In the genomic region with DNA sequence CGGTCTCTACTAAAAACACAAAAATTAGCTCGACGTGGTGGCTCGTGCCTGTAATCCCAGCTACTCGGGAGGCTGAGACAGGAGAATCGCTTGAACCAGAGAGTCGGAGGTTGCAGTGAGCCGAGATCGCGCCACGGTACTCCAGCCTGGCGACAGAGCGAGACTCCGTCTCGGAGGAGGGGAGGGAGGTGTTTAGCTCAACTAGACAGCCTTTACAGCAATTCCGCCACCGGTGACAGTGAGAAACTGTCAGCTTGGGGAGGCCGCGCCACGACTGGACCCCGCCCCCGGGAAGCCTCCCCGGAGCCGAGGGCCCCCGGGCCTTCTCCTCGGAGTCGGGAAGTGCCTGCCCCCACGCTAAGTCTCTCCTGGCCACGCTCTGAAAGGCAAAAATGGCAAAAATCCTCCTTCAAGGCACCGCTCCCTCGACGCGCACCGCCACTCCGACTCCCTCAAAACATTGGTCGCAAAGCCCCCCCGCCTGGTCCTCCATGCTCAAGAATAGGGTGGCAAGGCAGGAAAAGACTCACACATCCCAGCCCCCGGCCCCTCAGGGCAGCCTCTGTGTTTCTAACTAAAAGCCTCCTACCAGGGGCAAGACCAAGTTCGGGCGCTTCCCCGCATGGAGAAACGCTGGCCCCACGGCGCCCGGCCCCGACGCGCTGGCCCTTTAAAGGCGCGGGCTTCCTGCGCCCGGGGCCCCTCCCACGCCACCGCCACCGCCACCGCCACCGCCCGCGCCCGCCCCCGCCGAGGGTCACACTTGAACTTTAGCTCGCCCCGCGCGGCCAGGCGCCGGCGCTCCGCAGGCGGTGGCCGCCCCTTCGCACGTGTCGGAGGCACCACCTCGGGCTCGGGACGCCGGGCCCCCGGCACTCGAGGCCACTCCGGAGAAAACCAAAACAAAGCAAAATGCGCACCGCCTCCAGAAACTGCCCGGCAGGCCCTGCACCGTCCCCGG, we compare ENCODE assay signal across 8 cellular contexts. TPM values are rescaled to one million over a fixed set of nuclear protein-coding genes. Genes with fewer than 3 reads are reported as not detected.
DNase-seq lines count a peak whose midpoint lies in the region; ATAC-seq and TF ChIP-seq lines count a peak whose summit lies in the region.

No MANE protein-coding gene starts in this region.

- H3K4me1 ChIP-seq in iPS-18a (ENCODE audit: control insufficient read depth, low read depth, low read length) (peaks cover 40% of the 10 kb centered on the region), skeletal muscle tissue (ENCODE audit: control insufficient read depth in 3 of 3, insufficient read depth in 3 of 3, low read length in 3 of 3) (peaks cover 20 to 36% (median 30%) of the 10 kb centered on the region in 3 donors)

- ATAC-seq in GM18867 (IDR thresholded peaks at IDR 0.05; ENCODE audit: unreplicated experiment): peak; percentile 28
- peak; percentile 29 for ATAC-seq in HG03175 (IDR thresholded peaks at IDR 0.05; ENCODE audit: unreplicated experiment)
- no peak for ATAC-seq in GM21526 (IDR thresholded peaks at IDR 0.05; ENCODE audit: low FRiP score, unreplicated experiment)

- peaks cover 15% of the 10 kb centered on the region for H3K36me3 Mint-ChIP-seq in T-helper 2 cell treated with Interferon-gamma antibody and Interleukin-4, amounts not matched to agents 5 μg/mL and 100 μg/mL, for 36 hours (ENCODE audit: low read depth)

- no peak for TF ChIP-seq CTCF in astrocyte of the spinal cord (IDR thresholded peaks at IDR 0.05; ENCODE audit: low read depth, low read length)

- DNase-seq in T-helper 2 cell treated with Interferon-gamma antibody and Interleukin-4, amounts not matched to agents 5 μg/mL and 100 μg/mL, for 36 hours (ENCODE audit: low spot score): peak; percentile 78
- peak; percentile 42 for DNase-seq in astrocyte of the spinal cord (ENCODE audit: low read depth, low spot score)
- DNase-seq in HPDE6-E6E7 (ENCODE audit: extremely low spot score): no peak

- H3K4me3 Mint-ChIP-seq in T-helper 2 cell treated with Interferon-gamma antibody and Interleukin-4, amounts not matched to agents 5 μg/mL and 100 μg/mL, for 36 hours: peak overlapping the region; percentile 91

- peak overlapping the region; percentile 94 for H3K27ac Mint-ChIP-seq in T-helper 2 cell treated with Interferon-gamma antibody and Interleukin-4, amounts not matched to agents 5 μg/mL and 100 μg/mL, for 36 hours

- no peaks in the 10 kb centered on the region for H3K9me3 Mint-ChIP-seq in T-helper 2 cell treated with Interferon-gamma antibody and Interleukin-4, amounts not matched to agents 5 μg/mL and 100 μg/mL, for 36 hours

- H3K9ac ChIP-seq in iPS-18a (ENCODE audit: low read length) (peak overlapping the region; percentile 65), skeletal muscle tissue (ENCODE audit: low read depth in 1 of 3, low read length in 3 of 3) (peak overlapping the region; percentile 95 to 97 (median 97))

- in situ Hi-C loops in astrocyte of the spinal cord (cut with HindIII; ENCODE audit: low sequenced_read_pairs): no loop called here

- no peak overlapping the region for H3K27ac ChIP-seq in iPS-18a (ENCODE audit: low read length)
- peak overlapping the region; percentile 99 for H3K27ac ChIP-seq in skeletal muscle tissue (ENCODE audit: low read depth, low read length)

- H3K9me3 ChIP-seq in iPS-18a (ENCODE audit: control insufficient read depth, low read depth, low read length): no peaks in the 10 kb centered on the region
- H3K9me3 ChIP-seq in skeletal muscle tissue (ENCODE audit: control insufficient read depth in 3 of 3, low read length in 3 of 3): no peaks in the 10 kb centered on the region

- peaks cover 14% of the 10 kb centered on the region for H3K27me3 ChIP-seq in iPS-18a (ENCODE audit: control insufficient read depth, insufficient read depth, low read length)
- H3K27me3 ChIP-seq in skeletal muscle tissue (ENCODE audit: control insufficient read depth in 3 of 3, insufficient read depth in 3 of 3, low read length in 3 of 3): no peaks in the 10 kb centered on the region

- H3K4me1 Mint-ChIP-seq in T-helper 2 cell treated with Interferon-gamma antibody and Interleukin-4, amounts not matched to agents 5 μg/mL and 100 μg/mL, for 36 hours (ENCODE audit: low read depth): peaks cover 53% of the 10 kb centered on the region

- no peaks in the 10 kb centered on the region for H3K27me3 Mint-ChIP-seq in T-helper 2 cell treated with Interferon-gamma antibody and Interleukin-4, amounts not matched to agents 5 μg/mL and 100 μg/mL, for 36 hours (ENCODE audit: low read depth)

- peak overlapping the region; percentile 71 for H3K4me3 ChIP-seq in astrocyte of the spinal cord (ENCODE audit: low read depth, low read length)
- peak overlapping the region; percentile 47 for H3K4me3 ChIP-seq in iPS-18a (ENCODE audit: low read length)
- H3K4me3 ChIP-seq in skeletal muscle tissue (ENCODE audit: low read length in 3 of 3): peak overlapping the region; percentile 88 to 97 (median 95)

- H3K36me3 ChIP-seq in iPS-18a (ENCODE audit: control insufficient read depth, low read depth, low read length): no peaks in the 10 kb centered on the region
- H3K36me3 ChIP-seq in skeletal muscle tissue (ENCODE audit: control insufficient read depth in 3 of 3, insufficient read depth in 3 of 3, low read length in 3 of 3): peaks cover 0 to 2% (median 2%) of the 10 kb centered on the region in 3 donors

RNA-seq across cellular contexts. Expression of gene FOXO1, which starts 2.1 kb away (rescaled TPM):
- 15.1 TPM for total RNA-seq in skeletal muscle tissue
